ENCODE assay signal across 20 cellular contexts in genomic region chr9:135774794-135775525, GRCh38.
"Had no signal": no experiment of that assay in that cellular context is flagged by ENCODE, and none has a peak within 500 bp of the region (broad histone marks: within the 10 kb centered on the region; RNA-seq: fewer than 3 reads in every experiment).

No MANE protein-coding gene starts in this region.

- H3K4me1 ChIP-seq: lower lobe of right lung, parathyroid adenoma, right lobe of liver, tibial nerve, upper lobe of left lung had no signal

- H3K27me3 ChIP-seq: dorsolateral prefrontal cortex, right lobe of liver, upper lobe of left lung had no signal

- H3K79me2 ChIP-seq: parathyroid adenoma had no signal

- H3K9ac ChIP-seq: parathyroid adenoma had no signal

- ATAC-seq: left colon; left ventricle myocardium superior; lower lobe of right lung; natural killer cell; stimulated activated naive B cell treated with anti-CD40 and anti-IgM and Interleukin-4, amounts not matched to agents 10 μg/mL and 1 μg/mL and 100 μg/mL, for 72 hours had no signal

- H3K4me3 ChIP-seq: dorsolateral prefrontal cortex, lower lobe of right lung, right lobe of liver, thoracic aorta, tibial nerve, upper lobe of left lung had no signal

- DNase-seq: dorsolateral prefrontal cortex; effector CD4-positive, alpha-beta T cell; hypothalamus; immature natural killer cell; islet precursor cell; kidney glomerular epithelial cell; left colon; left ventricle myocardium superior; lower lobe of right lung; natural killer cell; right lobe of liver; small intestine; stimulated activated CD4-positive, alpha-beta T cell treated with anti-CD3 and anti-CD28 coated beads, Interleukin-15, amount 100 ng/mL, for 24 hours; stimulated activated CD4-positive, alpha-beta T cell treated with anti-CD3 and anti-CD28 coated beads, Interleukin-2, amount 100 ng/mL, for 48 hours; stimulated activated naive B cell treated with anti-CD40 and anti-IgM and Interleukin-4, amounts not matched to agents 10 μg/mL and 1 μg/mL and 100 μg/mL, for 72 hours had no signal

- H3K27ac ChIP-seq: dorsolateral prefrontal cortex, lower lobe of right lung, parathyroid adenoma, right lobe of liver, thoracic aorta, tibial nerve, upper lobe of left lung had no signal

- H3K9me3 ChIP-seq: lower lobe of right lung, right lobe of liver, thoracic aorta, tibial nerve, upper lobe of left lung had no signal

- FAIRE-seq: frontal cortex, small intestine had no signal

- H2AFZ ChIP-seq: parathyroid adenoma had no signal

- H3K36me3 ChIP-seq: lower lobe of right lung, right lobe of liver, thoracic aorta, tibial nerve, upper lobe of left lung had no signal
